Comparison of ENCODE assay signal across 8 cellular contexts in genomic region chr7:158705234-158705890, GRCh38. TPM values are rescaled to one million over a fixed set of nuclear protein-coding genes. Genes with fewer than 3 reads are reported as not detected.
DNase-seq lines count a peak whose midpoint lies in the region; ATAC-seq, FAIRE-seq and TF ChIP-seq lines count a peak whose summit lies in the region.

No MANE protein-coding gene starts in this region.

- ATAC-seq in HG03175 (IDR thresholded peaks at IDR 0.05; ENCODE audit: unreplicated experiment): no peak

- no peak for TF ChIP-seq CTCF in GM06990 (IDR thresholded peaks at IDR 0.05; ENCODE audit: insufficient read depth, low read length, poor library complexity, severe bottlenecking)

- DNase-seq in GM06990 (ENCODE audit: extremely low read depth, insufficient read length) (no peak), HT-29 (ENCODE audit: low spot score) (peak; percentile 26), immature natural killer cell (no peak), GM12891 (ENCODE audit: insufficient read length, low spot score) (no peak)
- no peak for DNase-seq in activated T-helper 2 cell treated with anti-CD3 and anti-CD28 coated beads, Interferon-gamma antibody, Interleukin-2, Interleukin-4, amounts not matched to agents 10 μg/mL and 5 μg/mL and 100 μg/mL, durations not matched to agents 14 hours and 24 hours and 36 hours (ENCODE audit: low spot score)
- DNase-seq in stimulated activated naive CD4-positive, alpha-beta T cell treated with Interleukin-2 at 50 U/mL for 16 hours (lab: John Stamatoyannopoulos, UW): peak; percentile 32
- no peak for DNase-seq in activated effector memory CD4-positive, alpha-beta T cell treated with Interleukin-2 at 50 U/mL for 16 hours

- peak overlapping the region; percentile 71 for H3K4me3 ChIP-seq in GM06990 (replicated peaks; ENCODE audit: low read depth, low read length)

- peak overlapping the region; percentile 47 for H3K27ac Mint-ChIP-seq in activated T-helper 2 cell treated with anti-CD3 and anti-CD28 coated beads, Interferon-gamma antibody, Interleukin-2, Interleukin-4, amounts not matched to agents 10 μg/mL and 5 μg/mL and 100 μg/mL, durations not matched to agents 14 hours and 24 hours and 36 hours
- peak overlapping the region; percentile 36 to 92 (median 63) for H3K27ac Mint-ChIP-seq in immature natural killer cell

- H3K27me3 Mint-ChIP-seq in activated T-helper 2 cell treated with anti-CD3 and anti-CD28 coated beads, Interferon-gamma antibody, Interleukin-2, Interleukin-4, amounts not matched to agents 10 μg/mL and 5 μg/mL and 100 μg/mL, durations not matched to agents 14 hours and 24 hours and 36 hours (ENCODE audit: low read depth): no peaks in the 10 kb centered on the region
- peaks cover 0 to 4% (median 0%) of the 10 kb centered on the region in 3 donors for H3K27me3 Mint-ChIP-seq in immature natural killer cell (ENCODE audit: low read depth in 3 of 3)

- FAIRE-seq in GM12891 (lab: Jason Lieb, UNC): no peak

- H3K9me3 Mint-ChIP-seq in activated T-helper 2 cell treated with anti-CD3 and anti-CD28 coated beads, Interferon-gamma antibody, Interleukin-2, Interleukin-4, amounts not matched to agents 10 μg/mL and 5 μg/mL and 100 μg/mL, durations not matched to agents 14 hours and 24 hours and 36 hours: peaks cover 9% of the 10 kb centered on the region
- H3K9me3 Mint-ChIP-seq in immature natural killer cell: no peaks in the 10 kb centered on the region

- TF ChIP-seq POLR2A in GM12891 (IDR thresholded peaks at IDR 0.05; ENCODE audit: low read depth, low read length): no peak

- peaks cover 3% of the 10 kb centered on the region for H3K36me3 ChIP-seq in GM06990 (ENCODE audit: control insufficient read depth, insufficient read depth, low read length)

- no peaks in the 10 kb centered on the region for H3K27me3 ChIP-seq in GM06990 (replicated peaks; ENCODE audit: control insufficient read depth, insufficient read depth, low read length)

- peaks cover 41% of the 10 kb centered on the region for H3K36me3 Mint-ChIP-seq in activated T-helper 2 cell treated with anti-CD3 and anti-CD28 coated beads, Interferon-gamma antibody, Interleukin-2, Interleukin-4, amounts not matched to agents 10 μg/mL and 5 μg/mL and 100 μg/mL, durations not matched to agents 14 hours and 24 hours and 36 hours (ENCODE audit: low read depth)
- H3K36me3 Mint-ChIP-seq in immature natural killer cell: peaks cover 0 to 7% (median 3%) of the 10 kb centered on the region in 3 donors

- intact Hi-C loops in activated T-helper 2 cell treated with anti-CD3 and anti-CD28 coated beads, Interferon-gamma antibody, Interleukin-2, Interleukin-4, amounts not matched to agents 10 μg/mL and 5 μg/mL and 100 μg/mL, durations not matched to agents 14 hours and 24 hours and 36 hours (cut with micrococcal nuclease): loop anchor here (2.0 to 10.0 kb wide), 4 partner anchors 49 to 271 kb away; partner anchors contain the start of genes DYNC2I1 and ESYT2

- peak overlapping the region; percentile 82 for H3K4me3 Mint-ChIP-seq in activated T-helper 2 cell treated with anti-CD3 and anti-CD28 coated beads, Interferon-gamma antibody, Interleukin-2, Interleukin-4, amounts not matched to agents 10 μg/mL and 5 μg/mL and 100 μg/mL, durations not matched to agents 14 hours and 24 hours and 36 hours (ENCODE audit: low read depth)
- peak overlapping the region; percentile 74 to 88 (median 85) for H3K4me3 Mint-ChIP-seq in immature natural killer cell

- H3K4me1 Mint-ChIP-seq in activated T-helper 2 cell treated with anti-CD3 and anti-CD28 coated beads, Interferon-gamma antibody, Interleukin-2, Interleukin-4, amounts not matched to agents 10 μg/mL and 5 μg/mL and 100 μg/mL, durations not matched to agents 14 hours and 24 hours and 36 hours (ENCODE audit: low read depth): peaks cover 41% of the 10 kb centered on the region
- peaks cover 21 to 22% of the 10 kb centered on the region in 2 donors for H3K4me1 Mint-ChIP-seq in immature natural killer cell

TF ChIP-seq in GM12891, 5 proteins besides CTCF, POLR2A, EP300 and RAD21:
- no peak for TF ChIP-seq SPI1 (IDR thresholded peaks at IDR 0.05; ENCODE audit: low read depth, low read length)
- TF ChIP-seq POLR2AphosphoS5 (IDR thresholded peaks at IDR 0.05; ENCODE audit: low read depth, low read length): no peak
- no peak for TF ChIP-seq TAF1 (IDR thresholded peaks at IDR 0.05; ENCODE audit: low read depth, low read length)
- TF ChIP-seq PAX5 (IDR thresholded peaks at IDR 0.05; ENCODE audit: insufficient read depth, low read length, severe bottlenecking): no peak
- no peak for TF ChIP-seq POU2F2 (IDR thresholded peaks at IDR 0.05; ENCODE audit: low read depth, low read length)
TF ChIP-seq in GM12891: peak in this region for 0.

RNA-seq across cellular contexts. Expression of gene NCAPG2, which starts 0.8 kb away (rescaled TPM):
- total RNA-seq in HT-29 (2014; rRNA removed; shearing (Covaris generic)): 37.7 and 40.5 TPM in 2 replicates
- total RNA-seq in activated T-helper 2 cell treated with anti-CD3 and anti-CD28 coated beads, Interferon-gamma antibody, Interleukin-2, Interleukin-4, amounts not matched to agents 10 μg/mL and 5 μg/mL and 100 μg/mL, durations not matched to agents 14 hours and 24 hours and 36 hours: 94.7 and 101 TPM in 2 replicates
- 1 to 10 TPM; 3.5 to 7.9 (median 5.7) TPM for polyA plus RNA-seq in immature natural killer cell
- polyA plus RNA-seq in GM12891 (2012; ENCODE audit: low read depth, missing spikeins): 22.0 TPM

Comparison
In these comparisons a context has a peak if more than half of its experiments do, and no peak if none do; other contexts are left out.
1. DNase-seq: peak in HT-29 (single experiment) and stimulated activated naive CD4-positive, alpha-beta T cell treated with Interleukin-2 at 50 U/mL for 16 hours (single experiment); none in GM06990 (single experiment), activated T-helper 2 cell treated with anti-CD3 and anti-CD28 coated beads, Interferon-gamma antibody, Interleukin-2, Interleukin-4, amounts not matched to agents 10 μg/mL and 5 μg/mL and 100 μg/mL, durations not matched to agents 14 hours and 24 hours and 36 hours (single experiment), immature natural killer cell (0 of 3), activated effector memory CD4-positive, alpha-beta T cell treated with Interleukin-2 at 50 U/mL for 16 hours (single experiment) and GM12891 (single experiment).